Comparison of ENCODE assay signal across 1 cellular context in genomic region chr16:30921459-30921747, GRCh38.
TF ChIP-seq lines count a peak whose summit lies in the region.

No MANE protein-coding gene starts in this region.

TF ChIP-seq in H1, 55 proteins besides CTCF, POLR2A, EP300 and RAD21:
- TF ChIP-seq SIN3A (conservative IDR thresholded peaks at IDR 0.05 in 1 of 2, IDR thresholded peaks at IDR 0.05 in 1 of 2; ENCODE audit: low read depth in 1 of 2, low read length in 2 of 2) (0 out of 4 replicates have a peak, but pooled peaks of 1 of the 2 experiments have one; percentile 70), CBX5 (IDR thresholded peaks at IDR 0.05; ENCODE audit: low read depth, low read length) (no peak), TAF7 (optimal IDR thresholded peaks at IDR 0.05; ENCODE audit: borderline replicate concordance, low read depth, low read length) (no peak), CEBPB (IDR thresholded peaks at IDR 0.05; ENCODE audit: low read depth, low read length) (0 out of 2 replicates have a peak, but pooled peaks have one; percentile 18), EZH2 (IDR thresholded peaks at IDR 0.05; ENCODE audit: low read depth, low read length, severe bottlenecking) (no peak), GABPA (IDR thresholded peaks at IDR 0.05; ENCODE audit: borderline replicate concordance, insufficient read depth, low read length) (no peak), CHD2 (IDR thresholded peaks at IDR 0.05; ENCODE audit: low read length) (no peak), TBP (IDR thresholded peaks at IDR 0.05; ENCODE audit: low read depth, low read length) (no peak), BCL11A (IDR thresholded peaks at IDR 0.05; ENCODE audit: low read depth in 2 of 2, low read length in 2 of 2) (no peak), ZNF274 (IDR thresholded peaks at IDR 0.05; ENCODE audit: borderline replicate concordance, extremely low read depth, low read length) (no peak), NANOG (IDR thresholded peaks at IDR 0.05; ENCODE audit: insufficient read depth, low read depth, low read length, poor library complexity, severe bottlenecking) (no peak)
- TF ChIP-seq, protein P1, sequence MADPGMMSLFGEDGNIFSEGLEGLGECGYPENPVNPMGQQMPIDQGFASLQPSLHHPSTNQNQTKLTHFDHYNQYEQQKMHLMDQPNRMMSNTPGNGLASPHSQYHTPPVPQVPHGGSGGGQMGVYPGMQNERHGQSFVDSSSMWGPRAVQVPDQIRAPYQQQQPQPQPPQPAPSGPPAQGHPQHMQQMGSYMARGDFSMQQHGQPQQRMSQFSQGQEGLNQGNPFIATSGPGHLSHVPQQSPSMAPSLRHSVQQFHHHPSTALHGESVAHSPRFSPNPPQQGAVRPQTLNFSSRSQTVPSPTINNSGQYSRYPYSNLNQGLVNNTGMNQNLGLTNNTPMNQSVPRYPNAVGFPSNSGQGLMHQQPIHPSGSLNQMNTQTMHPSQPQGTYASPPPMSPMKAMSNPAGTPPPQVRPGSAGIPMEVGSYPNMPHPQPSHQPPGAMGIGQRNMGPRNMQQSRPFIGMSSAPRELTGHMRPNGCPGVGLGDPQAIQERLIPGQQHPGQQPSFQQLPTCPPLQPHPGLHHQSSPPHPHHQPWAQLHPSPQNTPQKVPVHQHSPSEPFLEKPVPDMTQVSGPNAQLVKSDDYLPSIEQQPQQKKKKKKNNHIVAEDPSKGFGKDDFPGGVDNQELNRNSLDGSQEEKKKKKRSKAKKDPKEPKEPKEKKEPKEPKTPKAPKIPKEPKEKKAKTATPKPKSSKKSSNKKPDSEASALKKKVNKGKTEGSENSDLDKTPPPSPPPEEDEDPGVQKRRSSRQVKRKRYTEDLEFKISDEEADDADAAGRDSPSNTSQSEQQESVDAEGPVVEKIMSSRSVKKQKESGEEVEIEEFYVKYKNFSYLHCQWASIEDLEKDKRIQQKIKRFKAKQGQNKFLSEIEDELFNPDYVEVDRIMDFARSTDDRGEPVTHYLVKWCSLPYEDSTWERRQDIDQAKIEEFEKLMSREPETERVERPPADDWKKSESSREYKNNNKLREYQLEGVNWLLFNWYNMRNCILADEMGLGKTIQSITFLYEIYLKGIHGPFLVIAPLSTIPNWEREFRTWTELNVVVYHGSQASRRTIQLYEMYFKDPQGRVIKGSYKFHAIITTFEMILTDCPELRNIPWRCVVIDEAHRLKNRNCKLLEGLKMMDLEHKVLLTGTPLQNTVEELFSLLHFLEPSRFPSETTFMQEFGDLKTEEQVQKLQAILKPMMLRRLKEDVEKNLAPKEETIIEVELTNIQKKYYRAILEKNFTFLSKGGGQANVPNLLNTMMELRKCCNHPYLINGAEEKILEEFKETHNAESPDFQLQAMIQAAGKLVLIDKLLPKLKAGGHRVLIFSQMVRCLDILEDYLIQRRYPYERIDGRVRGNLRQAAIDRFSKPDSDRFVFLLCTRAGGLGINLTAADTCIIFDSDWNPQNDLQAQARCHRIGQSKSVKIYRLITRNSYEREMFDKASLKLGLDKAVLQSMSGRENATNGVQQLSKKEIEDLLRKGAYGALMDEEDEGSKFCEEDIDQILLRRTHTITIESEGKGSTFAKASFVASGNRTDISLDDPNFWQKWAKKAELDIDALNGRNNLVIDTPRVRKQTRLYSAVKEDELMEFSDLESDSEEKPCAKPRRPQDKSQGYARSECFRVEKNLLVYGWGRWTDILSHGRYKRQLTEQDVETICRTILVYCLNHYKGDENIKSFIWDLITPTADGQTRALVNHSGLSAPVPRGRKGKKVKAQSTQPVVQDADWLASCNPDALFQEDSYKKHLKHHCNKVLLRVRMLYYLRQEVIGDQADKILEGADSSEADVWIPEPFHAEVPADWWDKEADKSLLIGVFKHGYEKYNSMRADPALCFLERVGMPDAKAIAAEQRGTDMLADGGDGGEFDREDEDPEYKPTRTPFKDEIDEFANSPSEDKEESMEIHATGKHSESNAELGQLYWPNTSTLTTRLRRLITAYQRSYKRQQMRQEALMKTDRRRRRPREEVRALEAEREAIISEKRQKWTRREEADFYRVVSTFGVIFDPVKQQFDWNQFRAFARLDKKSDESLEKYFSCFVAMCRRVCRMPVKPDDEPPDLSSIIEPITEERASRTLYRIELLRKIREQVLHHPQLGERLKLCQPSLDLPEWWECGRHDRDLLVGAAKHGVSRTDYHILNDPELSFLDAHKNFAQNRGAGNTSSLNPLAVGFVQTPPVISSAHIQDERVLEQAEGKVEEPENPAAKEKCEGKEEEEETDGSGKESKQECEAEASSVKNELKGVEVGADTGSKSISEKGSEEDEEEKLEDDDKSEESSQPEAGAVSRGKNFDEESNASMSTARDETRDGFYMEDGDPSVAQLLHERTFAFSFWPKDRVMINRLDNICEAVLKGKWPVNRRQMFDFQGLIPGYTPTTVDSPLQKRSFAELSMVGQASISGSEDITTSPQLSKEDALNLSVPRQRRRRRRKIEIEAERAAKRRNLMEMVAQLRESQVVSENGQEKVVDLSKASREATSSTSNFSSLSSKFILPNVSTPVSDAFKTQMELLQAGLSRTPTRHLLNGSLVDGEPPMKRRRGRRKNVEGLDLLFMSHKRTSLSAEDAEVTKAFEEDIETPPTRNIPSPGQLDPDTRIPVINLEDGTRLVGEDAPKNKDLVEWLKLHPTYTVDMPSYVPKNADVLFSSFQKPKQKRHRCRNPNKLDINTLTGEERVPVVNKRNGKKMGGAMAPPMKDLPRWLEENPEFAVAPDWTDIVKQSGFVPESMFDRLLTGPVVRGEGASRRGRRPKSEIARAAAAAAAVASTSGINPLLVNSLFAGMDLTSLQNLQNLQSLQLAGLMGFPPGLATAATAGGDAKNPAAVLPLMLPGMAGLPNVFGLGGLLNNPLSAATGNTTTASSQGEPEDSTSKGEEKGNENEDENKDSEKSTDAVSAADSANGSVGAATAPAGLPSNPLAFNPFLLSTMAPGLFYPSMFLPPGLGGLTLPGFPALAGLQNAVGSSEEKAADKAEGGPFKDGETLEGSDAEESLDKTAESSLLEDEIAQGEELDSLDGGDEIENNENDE (IDR thresholded peaks at IDR 0.05; ENCODE audit: insufficient replicate concordance, low read length), result no peak
TF ChIP-seq in H1: peak in this region for 2.
